33 cellular contexts compared by ENCODE assay signal in the genomic region with DNA sequence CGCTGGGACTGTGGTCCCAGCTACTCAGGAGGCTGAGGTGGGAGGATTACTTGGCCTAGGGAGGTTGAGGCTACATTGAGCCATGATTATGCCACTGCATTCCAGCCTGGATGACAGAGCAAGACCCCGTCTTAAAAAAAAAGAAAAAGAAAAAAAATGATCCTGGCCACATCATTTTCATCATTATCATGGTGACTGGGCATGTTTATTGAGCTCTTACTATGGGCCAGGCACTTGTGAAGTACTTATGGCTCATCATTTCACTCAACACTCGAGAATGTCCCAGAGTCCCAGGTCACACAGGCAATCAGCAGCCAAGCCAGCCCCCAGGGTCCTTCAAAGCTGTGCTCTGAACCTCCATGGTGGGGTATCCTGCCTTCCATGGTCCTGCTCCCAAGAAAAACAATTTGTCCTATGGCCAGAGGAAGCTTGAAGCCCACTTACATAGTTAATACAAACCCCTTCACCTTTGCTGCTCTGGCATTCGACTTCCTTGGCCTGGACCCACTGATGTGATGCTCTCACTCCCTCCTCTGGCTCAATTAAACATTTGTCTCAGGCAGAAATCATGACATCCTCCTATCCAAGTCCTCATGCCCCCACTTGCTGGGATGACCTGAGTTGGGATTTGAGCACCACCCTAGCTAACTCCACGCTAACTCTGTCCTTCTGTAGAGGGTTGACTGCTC. TPM values are rescaled to one million over a fixed set of nuclear protein-coding genes. Genes with fewer than 3 reads are reported as not detected.
A peak's percentile ranks its signal among the peaks of the same experiment; 100 is the strongest.
DNase-seq lines count a peak whose midpoint lies in the region; ATAC-seq, FAIRE-seq and TF ChIP-seq lines count a peak whose summit lies in the region.
"Had no signal": no experiment of that assay in that cellular context is flagged by ENCODE, and none has a peak within 500 bp of the region (broad histone marks: within the 10 kb centered on the region; RNA-seq: fewer than 3 reads in every experiment).

No MANE protein-coding gene starts in this region.

- H4K8ac ChIP-seq in IMR-90 (ENCODE audit: low read depth in 2 of 2, low read length in 2 of 2): no peak overlapping the region

- H3K27ac ChIP-seq in breast epithelium (no peak overlapping the region), IMR-90 (ENCODE audit: insufficient read depth, low read length) (no peak overlapping the region), spleen (no peak overlapping the region)
- H3K27ac ChIP-seq: cardiac muscle cell, coronary artery, tibial nerve, VCaP had no signal

- H3K9ac ChIP-seq in IMR-90 (ENCODE audit: low read depth, low read length): no peak overlapping the region

- peaks cover 9 to 10% of the 10 kb centered on the region in 2 experiments; a peak in 3 of 4 replicates for H3K79me1 ChIP-seq in IMR-90 (ENCODE audit: low read depth in 1 of 2, low read length in 2 of 2)

- H3K27ac Mint-ChIP-seq in MCF 10A (ENCODE audit: low read depth, unreplicated experiment): peak overlapping the region; percentile 49
- H3K27ac Mint-ChIP-seq in nephron progenitor cell: no peak overlapping the region
- H3K27ac Mint-ChIP-seq: activated naive CD8-positive, alpha-beta T cell treated with anti-CD3 and anti-CD28 coated beads for 36 hours; CD4-positive, alpha-beta T cell; mesothelial cell of epicardium; progenitor cell of endocrine pancreas had no signal

- ATAC-seq in IMR-90 (ENCODE audit: low read depth): no peak
- ATAC-seq: sciatic nerve had no signal

- H3K4me1 ChIP-seq in breast epithelium (peaks cover 0 to 5% of the 10 kb centered on the region in 2 donors), IMR-90 (ENCODE audit: control insufficient read depth, insufficient read depth, low read length) (peaks cover 10% of the 10 kb centered on the region), spleen (peaks cover 15 to 30% (median 22%) of the 10 kb centered on the region in 6 donors)

- H2BK120ac ChIP-seq in IMR-90 (ENCODE audit: low read depth, low read length): no peak overlapping the region

- H3K36me3 ChIP-seq in breast epithelium (no peaks in the 10 kb centered on the region), IMR-90 (ENCODE audit: control insufficient read depth, insufficient read depth, low read length) (no peaks in the 10 kb centered on the region), bronchial epithelial cell (ENCODE audit: control insufficient read depth, insufficient read depth, low read length) (no peaks in the 10 kb centered on the region), spleen (no peaks in the 10 kb centered on the region)
- H3K36me3 ChIP-seq: cardiac muscle cell, tibial nerve had no signal

- H3K4me2 ChIP-seq in IMR-90 (ENCODE audit: low read depth, low read length): no peak overlapping the region

- H4K20me1 ChIP-seq in IMR-90 (ENCODE audit: insufficient read depth, low read length): no peaks in the 10 kb centered on the region

- H3K36me3 Mint-ChIP-seq in MCF 10A (ENCODE audit: insufficient read depth, unreplicated experiment) (no peaks in the 10 kb centered on the region), nephron progenitor cell (ENCODE audit: low read depth) (no peaks in the 10 kb centered on the region)
- H3K36me3 Mint-ChIP-seq: activated naive CD8-positive, alpha-beta T cell treated with anti-CD3 and anti-CD28 coated beads for 36 hours; mesothelial cell of epicardium; naive B cell had no signal

- no peak for TF ChIP-seq RAD21 in IMR-90 (IDR thresholded peaks at IDR 0.05; ENCODE audit: low read length)

- H2BK15ac ChIP-seq in IMR-90 (ENCODE audit: low read depth, low read length): no peak overlapping the region

- H3K27me3 Mint-ChIP-seq in MCF 10A (ENCODE audit: insufficient read depth, unreplicated experiment): no peaks in the 10 kb centered on the region
- H3K27me3 Mint-ChIP-seq in nephron progenitor cell (ENCODE audit: low read depth, poor library complexity): peaks cover 2% of the 10 kb centered on the region
- H3K27me3 Mint-ChIP-seq: activated naive CD8-positive, alpha-beta T cell treated with anti-CD3 and anti-CD28 coated beads for 36 hours; CD4-positive, alpha-beta T cell; naive B cell had no signal

- BruUV-seq in MCF 10A (replicated peaks; lab: Mats Ljungman, UMichigan): no TSS peak
- BruUV-seq in IMR-90 (replicated peaks; lab: Mats Ljungman, UMichigan): no TSS peak

- no peak overlapping the region for H2BK5ac ChIP-seq in IMR-90 (ENCODE audit: low read depth, low read length, poor library complexity, severe bottlenecking)

- in situ Hi-C loops in IMR-90 (cut with MboI; ENCODE audit: low sequenced_read_pairs): no loop called here

- no peak overlapping the region for H3K23ac ChIP-seq in IMR-90 (ENCODE audit: low read depth, low read length)

- no peak overlapping the region for H2AK9ac ChIP-seq in IMR-90 (replicated peaks; ENCODE audit: low read depth, low read length, poor library complexity)

- H3K4me3 Mint-ChIP-seq in MCF 10A (ENCODE audit: unreplicated experiment) (no peak overlapping the region), nephron progenitor cell (no peak overlapping the region)
- H3K4me3 Mint-ChIP-seq: activated naive CD8-positive, alpha-beta T cell treated with anti-CD3 and anti-CD28 coated beads for 36 hours; CD4-positive, alpha-beta T cell; mesothelial cell of epicardium had no signal

- no peak for TF ChIP-seq POLR2A in breast epithelium (IDR thresholded peaks at IDR 0.05)
- TF ChIP-seq POLR2A in IMR-90 (IDR thresholded peaks at IDR 0.05; ENCODE audit: low read depth, low read length): no peak
- TF ChIP-seq POLR2A in spleen (IDR thresholded peaks at IDR 0.05): no peak

- H2BK20ac ChIP-seq in IMR-90 (ENCODE audit: low read depth, low read length): no peak overlapping the region

- H2AFZ ChIP-seq in IMR-90 (replicated peaks; ENCODE audit: low read length, poor library complexity): no peak overlapping the region

- no peak overlapping the region for H2AK5ac ChIP-seq in IMR-90 (ENCODE audit: low read depth, low read length)

- H3K4ac ChIP-seq in IMR-90 (ENCODE audit: low read depth, low read length): no peak overlapping the region

- WGBS in IMR-90 (ENCODE audit: extremely low coverage in 2 of 2, insufficient read length in 1 of 2), 2 experiments: 83% methylated on average over 3 of the region's 5 CpGs; no CpG with 5 or more reads in 1 of the 2 experiments
- WGBS in spleen, 5 donors: 76 to 90% (median 89%) methylated on average over 5 of the region's 5 CpGs

- no peak overlapping the region for H3K14ac ChIP-seq in IMR-90 (replicated peaks; ENCODE audit: low read depth, low read length)

- H3K9me3 ChIP-seq in breast epithelium: no peaks in the 10 kb centered on the region
- H3K9me3 ChIP-seq in IMR-90 (ENCODE audit: control insufficient read depth, insufficient read depth, low read length): no peaks in the 10 kb centered on the region
- no peaks in the 10 kb centered on the region for H3K9me3 ChIP-seq in spleen
- H3K9me3 ChIP-seq: tibial nerve had no signal

- no peak overlapping the region for H3K4me3 ChIP-seq in breast epithelium
- no peak overlapping the region for H3K4me3 ChIP-seq in IMR-90 (ENCODE audit: insufficient read depth, low read depth, low read length)
- H3K4me3 ChIP-seq in bronchial epithelial cell (ENCODE audit: low read depth, low read length): no peak overlapping the region
- no peak overlapping the region for H3K4me3 ChIP-seq in spleen
- H3K4me3 ChIP-seq: cardiac muscle cell, coronary artery, tibial nerve had no signal

- peaks cover 4% of the 10 kb centered on the region for H3K4me1 Mint-ChIP-seq in MCF 10A (ENCODE audit: insufficient read depth, unreplicated experiment)
- H3K4me1 Mint-ChIP-seq in nephron progenitor cell: peaks cover 28% of the 10 kb centered on the region

- CTCF ChIA-PET in MCF 10A (lab: Yijun Ruan, JAX): interaction anchor here (0.6 to 1.7 kb wide), 4 partner anchors 26 to 412 kb away, joined by 3 to 5 read pairs (median 3); no protein-coding TSS in a partner anchor
- CTCF ChIA-PET in IMR-90 (lab: Yijun Ruan, JAX): no interaction called here

- TF ChIP-seq CTCF in MCF 10A (IDR thresholded peaks at IDR 0.05; ENCODE audit: unreplicated experiment): no peak
- TF ChIP-seq CTCF in breast epithelium (IDR thresholded peaks at IDR 0.05): no peak
- no peak for TF ChIP-seq CTCF in IMR-90 (conservative IDR thresholded peaks at IDR 0.05; ENCODE audit: low read depth, low read length)
- no peak for TF ChIP-seq CTCF in bronchial epithelial cell (IDR thresholded peaks at IDR 0.05; ENCODE audit: insufficient read depth, low read length, severe bottlenecking)
- no peak for TF ChIP-seq CTCF in spleen (IDR thresholded peaks at IDR 0.05 in 8 of 11, conservative IDR thresholded peaks at IDR 0.05 in 3 of 11)
- TF ChIP-seq CTCF in nephron progenitor cell (IDR thresholded peaks at IDR 0.05): no peak

- H3K18ac ChIP-seq in IMR-90 (ENCODE audit: low read depth, low read length): no peak overlapping the region

- DNase-seq in MCF 10A (ENCODE audit: unreplicated experiment) (no peak), breast epithelium (ENCODE audit: low spot score in 2 of 2) (no peak), IMR-90 (no peak), bronchial epithelial cell (ENCODE audit: low read depth) (peak; percentile 21), spleen (peak; percentile 14), GDM1 (lab: John Stamatoyannopoulos, UW) (no peak), nephron progenitor cell (no peak)
- no peak for DNase-seq in effector CD4-positive, alpha-beta T cell
- DNase-seq: activated CD4-positive, alpha-beta T cell treated with anti-CD3 and anti-CD28 coated beads for 48 hours; activated naive CD8-positive, alpha-beta T cell treated with anti-CD3 and anti-CD28 coated beads for 36 hours; anterior cingulate cortex; CD4-positive, alpha-beta T cell; effector memory CD4-positive, alpha-beta T cell; glutamatergic neuron; HCEC 1CT; KBM-7; kidney; MV-4-11; naive B cell; NCI-H1436; NCI-H345; SIG-M5; stimulated activated CD4-positive, alpha-beta T cell treated with anti-CD3 and anti-CD28 coated beads, Interleukin-12 subunit alpha, Interleukin-12 subunit beta, amount 100 ng/mL, for 4 hours; stimulated activated CD4-positive, alpha-beta T cell treated with anti-CD3 and anti-CD28 coated beads, Interleukin-2, amount 100 ng/mL, for 48 hours had no signal

- H3K9me1 ChIP-seq in IMR-90 (ENCODE audit: insufficient read depth, low read length): peaks cover 6% of the 10 kb centered on the region; the same call in 1 of the 2 replicates

- no peaks in the 10 kb centered on the region for H3K9me3 Mint-ChIP-seq in MCF 10A (ENCODE audit: unreplicated experiment)
- H3K9me3 Mint-ChIP-seq in nephron progenitor cell: no peaks in the 10 kb centered on the region
- H3K9me3 Mint-ChIP-seq: activated naive CD8-positive, alpha-beta T cell treated with anti-CD3 and anti-CD28 coated beads for 36 hours; CD4-positive, alpha-beta T cell; mesothelial cell of epicardium; naive B cell had no signal

- H4K5ac ChIP-seq in IMR-90 (ENCODE audit: low read depth, low read length): no peak overlapping the region

- intact Hi-C loops in MCF 10A (cut with micrococcal nuclease) (no loop called here), breast epithelium (cut with DNase I; ENCODE audit: low total_unique reads) (no loop called here), IMR-90 (cut with micrococcal nuclease) (no loop called here), spleen (cut with DNase I; ENCODE audit: low total_unique reads) (no loop called here)

- POLR2A ChIA-PET in MCF 10A (lab: Yijun Ruan, JAX): no interaction called here
- POLR2A ChIA-PET in IMR-90 (lab: Charles Lee; ENCODE audit: unreplicated experiment): no interaction called here

- no peaks in the 10 kb centered on the region for H3K27me3 ChIP-seq in breast epithelium
- H3K27me3 ChIP-seq in IMR-90 (ENCODE audit: control insufficient read depth, insufficient read depth, low read length): no peaks in the 10 kb centered on the region
- H3K27me3 ChIP-seq in bronchial epithelial cell (ENCODE audit: control insufficient read depth, insufficient read depth, low read length): no peaks in the 10 kb centered on the region
- no peaks in the 10 kb centered on the region for H3K27me3 ChIP-seq in spleen (replicated peaks in 1 of 7)
- H3K27me3 ChIP-seq: cardiac muscle cell, tibial nerve had no signal

- H3K56ac ChIP-seq in IMR-90 (ENCODE audit: extremely low read depth, insufficient read depth, low read length): no peak overlapping the region

- no peak overlapping the region for H4K91ac ChIP-seq in IMR-90 (ENCODE audit: insufficient read depth, low read depth, low read length)

- no peak for FAIRE-seq in bronchial epithelial cell (lab: Jason Lieb, UNC)
- FAIRE-seq: D721Med, kidney, RCC 7860 had no signal

- dilution Hi-C loops in IMR-90 (cut with HindIII; ENCODE audit: low sequenced_read_pairs, unreplicated experiment): no loop called here

RNA-seq across cellular contexts. Expression of a gene that starts 3.8 kb away (rescaled TPM):
- total RNA-seq in MCF 10A (2022) (5.0 and 6.3 TPM in 2 replicates), breast epithelium (10 to 100 TPM in 1 of 3 donors, 1 to 10 TPM in 2; 2.7 to 12.1 (median 9.5) TPM), IMR-90 (2012; rRNA removed) (1.4 and 2.0 TPM in 2 replicates), bronchial epithelial cell (3.4 and 5.5 TPM in 2 replicates), spleen (10 to 100 TPM in 3 of 7 donors, 1 to 10 TPM in 4; 5.7 to 14.4 (median 9.4) TPM)
- polyA plus RNA-seq in IMR-90 (2012; rRNA removed) (4.1 and 4.6 TPM in 2 replicates), spleen (1 to 10 TPM; 1.5 to 3.3 (median 2.8) TPM)
- polyA plus RNA-seq in IMR-90 (2012; cell fraction: cytosol; rRNA removed): 2.7 and 3.6 TPM in 2 replicates
- 4.3 TPM in 2 replicates for polyA plus RNA-seq in IMR-90 (2012; cell fraction: nucleus; rRNA removed; ENCODE audit: low replicate concordance)

RNA-seq across cellular contexts. Expression of a gene that starts 17.1 kb away (rescaled TPM):
- total RNA-seq in MCF 10A (2022): 6.5 and 7.1 TPM in 2 replicates
- total RNA-seq in breast epithelium: 10 to 100 TPM; 21.9 to 39.8 (median 24.3) TPM
- total RNA-seq in IMR-90 (2012; rRNA removed): 19.2 and 22.9 TPM in 2 replicates
- polyA plus RNA-seq in IMR-90 (2012; rRNA removed): 20.8 and 22.5 TPM in 2 replicates
- 14.9 and 18.4 TPM in 2 replicates for polyA plus RNA-seq in IMR-90 (2012; cell fraction: cytosol; rRNA removed)
- 13.0 and 23.6 TPM in 2 replicates for polyA plus RNA-seq in IMR-90 (2012; cell fraction: nucleus; rRNA removed; ENCODE audit: low replicate concordance)
- 15.3 and 18.9 TPM in 2 replicates for total RNA-seq in bronchial epithelial cell
- total RNA-seq in spleen: 10 to 100 TPM in 4 of 7 donors, 1 to 10 TPM in 3; 8.7 to 15.4 (median 10.8) TPM
- 1 to 10 TPM; 5.8 to 7.1 (median 7.1) TPM for polyA plus RNA-seq in spleen

RNA-seq across cellular contexts. Expression of a gene that starts 59.1 kb away (rescaled TPM):
- total RNA-seq in MCF 10A (2022): 9.1 and 9.9 TPM in 2 replicates
- 10 to 100 TPM in 2 of 3 donors, 1 to 10 TPM in 1; 7.5 to 13.8 (median 11.8) TPM for total RNA-seq in breast epithelium
- total RNA-seq in IMR-90 (2012; rRNA removed): 2.2 and 2.3 TPM in 2 replicates
- polyA plus RNA-seq in IMR-90 (2012; rRNA removed): 6.1 and 6.3 TPM in 2 replicates
- polyA plus RNA-seq in IMR-90 (2012; cell fraction: cytosol; rRNA removed): 4.7 and 6.3 TPM in 2 replicates
- polyA plus RNA-seq in IMR-90 (2012; cell fraction: nucleus; rRNA removed; ENCODE audit: low replicate concordance): 7.9 and 10.3 TPM in 2 replicates
- total RNA-seq in bronchial epithelial cell: 5.9 and 6.1 TPM in 2 replicates
- total RNA-seq in spleen: 10 to 100 TPM; 20.7 to 37.8 (median 25.6) TPM
- 1 to 10 TPM; 3.7 to 7.8 (median 3.7) TPM for polyA plus RNA-seq in spleen

Comparison
In these comparisons a context has a peak if more than half of its experiments do, and no peak if none do; other contexts are left out.
1. DNase-seq: peak in bronchial epithelial cell (single experiment) and spleen (single experiment); none in MCF 10A (single experiment), breast epithelium (0 of 2), IMR-90 (single experiment), GDM1 (single experiment), nephron progenitor cell (single experiment) and effector CD4-positive, alpha-beta T cell (single experiment).